Comparison of ENCODE assay signal across 29 cellular contexts in the genomic region with DNA sequence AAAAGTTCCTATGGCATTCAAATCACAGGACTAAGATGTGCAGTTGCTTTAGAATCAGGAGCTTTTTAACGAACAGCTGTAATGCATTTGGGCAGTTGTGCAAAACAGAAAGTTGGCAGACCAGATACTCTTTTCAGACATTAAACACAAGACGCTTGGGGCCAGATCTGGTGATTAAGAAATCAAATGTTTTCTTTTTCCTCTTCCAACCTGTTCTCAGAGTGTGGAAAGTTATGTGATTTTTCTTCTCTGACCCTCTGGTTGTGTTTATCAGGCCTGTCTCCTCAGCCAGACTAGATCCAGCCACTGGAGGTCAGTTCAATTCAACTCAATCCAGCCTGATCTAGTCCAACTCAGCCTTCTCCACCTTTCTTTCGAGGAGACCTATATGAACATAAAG.
"Had no signal": no experiment of that assay in that cellular context is flagged by ENCODE, and none has a peak within 500 bp of the region (broad histone marks: within the 10 kb centered on the region; RNA-seq: fewer than 3 reads in every experiment).

No MANE protein-coding gene starts in this region.

- H3K36me3 ChIP-seq: adrenal gland, ascending aorta, brain microvascular endothelial cell, heart left ventricle, neutrophil, pancreas, prostate gland, stomach, tibial nerve had no signal

- H3K36me3 Mint-ChIP-seq: activated naive CD8-positive, alpha-beta T cell; immature natural killer cell; stimulated activated naive B cell treated with anti-CD40 and anti-IgM and Interleukin-4, amounts not matched to agents 10 μg/mL and 1 μg/mL and 100 μg/mL, for 72 hours had no signal

- H3K27me3 ChIP-seq: adrenal gland, ascending aorta, brain microvascular endothelial cell, heart left ventricle, neutrophil, pancreas, stomach, tibial nerve had no signal

- H3K4me1 ChIP-seq: adrenal gland, ascending aorta, pancreas, prostate gland, stomach had no signal

- H3K4me3 ChIP-seq: adrenal gland, ascending aorta, heart left ventricle, lung, mucosa of descending colon, pancreas, prostate gland, stomach, tibial nerve had no signal

- H3K4me3 Mint-ChIP-seq: activated naive CD8-positive, alpha-beta T cell; activated T-cell treated with anti-CD3 and anti-CD28 coated beads, Interleukin-2, amount 50 U/mL, for 72 hours; immature natural killer cell; nephron; stimulated activated naive B cell treated with anti-CD40 and anti-IgM and Interleukin-4, amounts not matched to agents 10 μg/mL and 1 μg/mL and 100 μg/mL, for 72 hours had no signal

- H3K27ac ChIP-seq: adrenal gland, ascending aorta, brain microvascular endothelial cell, heart left ventricle, neutrophil, pancreas, prostate gland, stomach, VCaP had no signal

- ATAC-seq: activated T-cell treated with anti-CD3 and anti-CD28 coated beads, Interleukin-2, amount 50 U/mL, for 72 hours; esophagus mucosa; left lobe of liver; mucosa of descending colon; pancreas; stimulated activated naive B cell treated with anti-CD40 and anti-IgM and Interleukin-4, amounts not matched to agents 10 μg/mL and 1 μg/mL and 100 μg/mL, for 72 hours had no signal

- DNase-seq: activated CD4-positive, alpha-beta T cell treated with anti-CD3 and anti-CD28 coated beads for 4 hours; activated CD4-positive, alpha-beta T cell treated with anti-CD3 and anti-CD28 coated beads, Interleukin-2, amount 50 U/mL, for 4 hours; activated naive CD4-positive, alpha-beta T cell; activated T-cell treated with anti-CD3 and anti-CD28 coated beads for 4 hours; activated T-cell treated with anti-CD3 and anti-CD28 coated beads, Interleukin-2, amount 50 U/mL, for 72 hours; adrenal gland; brain microvascular endothelial cell; central memory CD4-positive, alpha-beta T cell; heart left ventricle; hypothalamus; immature natural killer cell; mucosa of descending colon; pancreas; retina; stimulated activated CD4-positive, alpha-beta T cell treated with anti-CD3 and anti-CD28 coated beads, Interleukin-15, amount 100 ng/mL, for 24 hours; stimulated activated CD4-positive, alpha-beta T cell treated with anti-CD3 and anti-CD28 coated beads, Interleukin-2, amount 100 ng/mL, for 24 hours; stimulated activated naive B cell treated with anti-CD40 and anti-IgM and Interleukin-4, amounts not matched to agents 10 μg/mL and 1 μg/mL and 100 μg/mL, for 72 hours; stomach; T-helper 9 cell had no signal

- H3K9me3 ChIP-seq: adrenal gland, ascending aorta, mucosa of descending colon, neutrophil, pancreas, prostate gland had no signal

- H3K4me1 Mint-ChIP-seq: immature natural killer cell; nephron; stimulated activated naive B cell treated with anti-CD40 and anti-IgM and Interleukin-4, amounts not matched to agents 10 μg/mL and 1 μg/mL and 100 μg/mL, for 72 hours had no signal

- H3K27ac Mint-ChIP-seq: activated naive CD8-positive, alpha-beta T cell; activated T-cell treated with anti-CD3 and anti-CD28 coated beads, Interleukin-2, amount 50 U/mL, for 72 hours; immature natural killer cell; nephron; stimulated activated naive B cell treated with anti-CD40 and anti-IgM and Interleukin-4, amounts not matched to agents 10 μg/mL and 1 μg/mL and 100 μg/mL, for 72 hours had no signal
